ENCODE assay signal across 9 cellular contexts in genomic region chr3:10945683-10946287, GRCh38. TPM values are rescaled to one million over a fixed set of nuclear protein-coding genes. Genes with fewer than 3 reads are reported as not detected.
DNase-seq lines count a peak whose midpoint lies in the region; ATAC-seq, FAIRE-seq and TF ChIP-seq lines count a peak whose summit lies in the region.
"Had no signal": no experiment of that assay in that cellular context is flagged by ENCODE, and none has a peak within 500 bp of the region (broad histone marks: within the 10 kb centered on the region; RNA-seq: fewer than 3 reads in every experiment).

No MANE protein-coding gene starts in this region.

- POLR2A ChIA-PET in activated naive CD8-positive, alpha-beta T cell treated with anti-CD3 and anti-CD28 coated beads, Interleukin-2, amount 10 ng/mL, durations not matched to agents 7 days and 5 days (lab: Charles Lee), result no interaction called here

- H3K27me3 Mint-ChIP-seq in activated naive CD8-positive, alpha-beta T cell treated with anti-CD3 and anti-CD28 coated beads, Interleukin-2, amount 10 ng/mL, durations not matched to agents 7 days and 5 days, result peaks cover 4% of the 10 kb centered on the region

- H3K4me1 Mint-ChIP-seq in activated naive CD8-positive, alpha-beta T cell treated with anti-CD3 and anti-CD28 coated beads, Interleukin-2, amount 10 ng/mL, durations not matched to agents 7 days and 5 days, result no peaks in the 10 kb centered on the region

- H3K36me3 Mint-ChIP-seq in activated naive CD8-positive, alpha-beta T cell treated with anti-CD3 and anti-CD28 coated beads, Interleukin-2, amount 10 ng/mL, durations not matched to agents 7 days and 5 days, result no peaks in the 10 kb centered on the region

- no peaks in the 10 kb centered on the region for H3K9me3 Mint-ChIP-seq in activated naive CD8-positive, alpha-beta T cell treated with anti-CD3 and anti-CD28 coated beads, Interleukin-2, amount 10 ng/mL, durations not matched to agents 7 days and 5 days

- no peak for TF ChIP-seq POLR2A in H54 (IDR thresholded peaks at IDR 0.05; ENCODE audit: low read depth, low read length)

- in situ Hi-C loops in Caki2 (cut with HindIII; ENCODE audit: low pct_unique_long_range_greater_than_20kb, low sequenced_read_pairs), result no loop called here

- peak; percentile 75 for ATAC-seq in activated naive CD8-positive, alpha-beta T cell treated with anti-CD3 and anti-CD28 coated beads, Interleukin-2, amount 10 ng/mL, durations not matched to agents 7 days and 5 days (ENCODE audit: low read depth)
- ATAC-seq in HG02870 (IDR thresholded peaks at IDR 0.05; ENCODE audit: unreplicated experiment), result no peak
- no peak for ATAC-seq in HG03039 (IDR thresholded peaks at IDR 0.05; ENCODE audit: unreplicated experiment)

- no peak overlapping the region for H3K4me3 Mint-ChIP-seq in activated naive CD8-positive, alpha-beta T cell treated with anti-CD3 and anti-CD28 coated beads, Interleukin-2, amount 10 ng/mL, durations not matched to agents 7 days and 5 days

- intact Hi-C loops in cardiac septum (cut with DNase I), result loop anchor here (5.0 kb wide), 3 partner anchors 37 to 392 kb away; no protein-coding TSS in a partner anchor

- no peak overlapping the region for H3K27ac Mint-ChIP-seq in activated naive CD8-positive, alpha-beta T cell treated with anti-CD3 and anti-CD28 coated beads, Interleukin-2, amount 10 ng/mL, durations not matched to agents 7 days and 5 days

- DNase-seq in Caki2 (ENCODE audit: low read depth), result peak; percentile 18
- DNase-seq in H54 (ENCODE audit: insufficient read length, low spot score), result peak; percentile 71
- DNase-seq in RPMI7951 (ENCODE audit: low read depth), result peak; percentile 42
- DNase-seq in activated naive CD8-positive, alpha-beta T cell treated with anti-CD3 and anti-CD28 coated beads, Interleukin-2, amount 10 ng/mL, durations not matched to agents 7 days and 5 days, result peak; percentile 72
- DNase-seq in cardiac septum (ENCODE audit: low spot score), result peak; percentile 85
- peak; percentile 64 for DNase-seq in putamen (ENCODE audit: low spot score)

- no peak for FAIRE-seq in H54 (lab: Jason Lieb, UNC)
- FAIRE-seq: TTC549 had no signal

RNA-seq across cellular contexts. Expression of gene SLC6A1, which starts 46.8 kb away (rescaled TPM):
- not detected in 2 replicates for total RNA-seq in Caki2 (2014; rRNA removed; shearing (Covaris generic); ENCODE audit: low replicate concordance)
- total RNA-seq in RPMI7951 (2014; rRNA removed; shearing (Covaris generic)), result not detected in 2 replicates
- not detected for total RNA-seq in activated naive CD8-positive, alpha-beta T cell treated with anti-CD3 and anti-CD28 coated beads, Interleukin-2, amount 10 ng/mL, durations not matched to agents 7 days and 5 days
- 2.1 TPM for total RNA-seq in cardiac septum

Comparison
In these comparisons a context has a peak if more than half of its experiments do, and no peak if none do; other contexts are left out.
1. DNase-seq: peak in every context shown above with its lines; median percentile 85 in cardiac septum; 72 in activated naive CD8-positive, alpha-beta T cell treated with anti-CD3 and anti-CD28 coated beads, Interleukin-2, amount 10 ng/mL, durations not matched to agents 7 days and 5 days; 71 in H54; 64 in putamen; 42 in RPMI7951; 18 in Caki2.